9 cellular contexts compared by ENCODE assay signal in genomic region chr2:143686585-143687164, GRCh38.
DNase-seq lines count a peak whose midpoint lies in the region; ATAC-seq, FAIRE-seq and TF ChIP-seq lines count a peak whose summit lies in the region.
"Had no signal": no experiment of that assay in that cellular context is flagged by ENCODE, and none has a peak within 500 bp of the region (broad histone marks: within the 10 kb centered on the region; RNA-seq: fewer than 3 reads in every experiment).

No MANE protein-coding gene starts in this region.

- TF ChIP-seq CTCF in WERI-Rb-1 (IDR thresholded peaks at IDR 0.05; ENCODE audit: low read depth, low read length), result 0 out of 2 replicates have a peak, but pooled peaks have one; percentile 18

- H3K36me3 ChIP-seq in WERI-Rb-1, result no peaks in the 10 kb centered on the region

- ATAC-seq in HG03025 (IDR thresholded peaks at IDR 0.05; ENCODE audit: low FRiP score, unreplicated experiment), result no peak
- no peak for ATAC-seq in HG02852 (IDR thresholded peaks at IDR 0.05; ENCODE audit: unreplicated experiment)

- DNase-seq in NOMO-1 treated with DMSO at 0.1 percent for 48 hours (lab: John Stamatoyannopoulos, UW; ENCODE audit: unreplicated experiment), result peak; percentile 30
- DNase-seq in NOMO-1 treated with dmso at 0.1 percent for 144 hours (lab: John Stamatoyannopoulos, UW; ENCODE audit: unreplicated experiment), result no peak
- DNase-seq in HT-29 (ENCODE audit: low spot score), result peak; percentile 61
- no peak for DNase-seq in WERI-Rb-1
- DNase-seq in iPS-NIHi11 (ENCODE audit: low spot score), result peak; percentile 39
- DNase-seq in urothelium cell line (ENCODE audit: low spot score), result peak; percentile 18

- no peaks in the 10 kb centered on the region for H3K9me3 ChIP-seq in WERI-Rb-1 (ENCODE audit: severe bottlenecking)

- H3K4me3 ChIP-seq in WERI-Rb-1 (ENCODE audit: low read depth, low read length), result no peak overlapping the region

- peak overlapping the region; percentile 16; the same call in 1 of the 2 replicates for H3K27ac ChIP-seq in WERI-Rb-1

- no peaks in the 10 kb centered on the region for H3K27me3 ChIP-seq in WERI-Rb-1 (ENCODE audit: insufficient read depth, low read depth, severe bottlenecking)

- no peak for FAIRE-seq in urothelium cell line (lab: Jason Lieb, UNC)
- FAIRE-seq: colon had no signal

Comparison
In these comparisons a context has a peak if more than half of its experiments do, and no peak if none do; other contexts are left out.
1. DNase-seq: peak in NOMO-1 treated with DMSO at 0.1 percent for 48 hours (single experiment), HT-29 (single experiment), iPS-NIHi11 (single experiment) and urothelium cell line (single experiment); none in NOMO-1 treated with dmso at 0.1 percent for 144 hours (single experiment) and WERI-Rb-1 (single experiment).